ENCODE assay signal across 1 cellular context in genomic region chr9:120983259-120983837, GRCh38.
TF ChIP-seq lines count a peak whose summit lies in the region.

No MANE protein-coding gene starts in this region.

TF ChIP-seq in GM23338, 12 proteins besides CTCF, POLR2A, EP300 and RAD21 (continued from another document):
- TF ChIP-seq ZNF462 (CRISPR knock-in tag; IDR thresholded peaks at IDR 0.05) (no peak), ZNF331 (CRISPR knock-in tag; IDR thresholded peaks at IDR 0.05; ENCODE audit: low read depth) (no peak)
